27 cellular contexts compared by ENCODE assay signal in the genomic region with DNA sequence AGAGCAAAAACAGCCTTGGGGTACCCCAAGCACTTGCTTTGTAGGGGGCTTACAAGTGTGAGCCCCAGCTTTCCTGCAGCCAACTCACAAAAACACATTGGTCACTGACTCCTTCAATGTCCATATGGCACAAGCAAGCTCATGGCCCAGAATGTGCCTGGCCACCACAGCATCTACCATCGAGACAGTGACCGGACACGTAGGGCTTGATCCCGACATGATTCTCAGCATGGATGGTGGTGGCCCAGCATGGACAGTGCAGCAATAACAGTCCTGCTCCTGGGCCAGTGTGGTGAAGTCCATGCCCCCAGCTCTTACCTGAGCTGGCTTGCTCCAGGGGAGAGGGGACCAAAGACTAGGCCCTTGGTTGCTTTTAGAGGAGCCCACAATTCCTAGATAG.
"Had no signal": no experiment of that assay in that cellular context is flagged by ENCODE, and none has a peak within 500 bp of the region (broad histone marks: within the 10 kb centered on the region; RNA-seq: fewer than 3 reads in every experiment).

No MANE protein-coding gene starts in this region.

- H3K9me3 Mint-ChIP-seq: activated CD4-positive, alpha-beta memory T cell treated with anti-CD3 and anti-CD28 coated beads for 36 hours; activated CD4-positive, alpha-beta T cell treated with anti-CD3 and anti-CD28 coated beads, Interleukin-2, amount 10 ng/mL, durations not matched to agents 7 days and 5 days; activated naive CD4-positive, alpha-beta T cell treated with anti-CD3 and anti-CD28 coated beads, Interleukin-2, amount 50 U/mL, for 72 hours; activated naive CD8-positive, alpha-beta T cell treated with anti-CD3 and anti-CD28 coated beads, Interleukin-2, amount 50 U/mL, for 24 hours; activated T-cell treated with anti-CD3 and anti-CD28 coated beads, Interleukin-2, amount 50 U/mL, for 4 hours; brain; T-cell had no signal

- H3K27me3 ChIP-seq: MG63, Peyer's patch had no signal

- ATAC-seq: activated naive CD4-positive, alpha-beta T cell treated with anti-CD3 and anti-CD28 coated beads, Interleukin-2, amount 50 U/mL, for 72 hours; activated naive CD8-positive, alpha-beta T cell treated with anti-CD3 and anti-CD28 coated beads, Interleukin-2, amount 50 U/mL, for 24 hours; activated T-cell treated with anti-CD3 and anti-CD28 coated beads, Interleukin-2, amount 50 U/mL, for 4 hours; T-cell had no signal

- H3K9me3 ChIP-seq: MG63, Peyer's patch had no signal

- H3K4me3 ChIP-seq: MG63, Peyer's patch had no signal

- H3K4me3 Mint-ChIP-seq: activated CD4-positive, alpha-beta memory T cell treated with anti-CD3 and anti-CD28 coated beads for 36 hours; activated CD4-positive, alpha-beta T cell treated with anti-CD3 and anti-CD28 coated beads, Interleukin-2, amount 10 ng/mL, durations not matched to agents 7 days and 5 days; activated naive CD8-positive, alpha-beta T cell treated with anti-CD3 and anti-CD28 coated beads, Interleukin-2, amount 50 U/mL, for 24 hours; activated T-cell treated with anti-CD3 and anti-CD28 coated beads, Interleukin-2, amount 50 U/mL, for 4 hours; brain; T-cell had no signal

- H3K27ac Mint-ChIP-seq: activated CD4-positive, alpha-beta memory T cell treated with anti-CD3 and anti-CD28 coated beads for 36 hours; activated CD4-positive, alpha-beta T cell treated with anti-CD3 and anti-CD28 coated beads, Interleukin-2, amount 10 ng/mL, durations not matched to agents 7 days and 5 days; activated naive CD8-positive, alpha-beta T cell treated with anti-CD3 and anti-CD28 coated beads, Interleukin-2, amount 50 U/mL, for 24 hours; brain; T-cell had no signal

- H3K27me3 Mint-ChIP-seq: activated CD4-positive, alpha-beta memory T cell treated with anti-CD3 and anti-CD28 coated beads for 36 hours; activated CD4-positive, alpha-beta T cell treated with anti-CD3 and anti-CD28 coated beads, Interleukin-2, amount 10 ng/mL, durations not matched to agents 7 days and 5 days; activated naive CD8-positive, alpha-beta T cell treated with anti-CD3 and anti-CD28 coated beads, Interleukin-2, amount 50 U/mL, for 24 hours; T-cell had no signal

- H3K27ac ChIP-seq: Peyer's patch, VCaP had no signal

- DNase-seq: activated CD4-positive, alpha-beta memory T cell treated with anti-CD3 and anti-CD28 coated beads for 36 hours; activated CD4-positive, alpha-beta T cell treated with anti-CD3 and anti-CD28 coated beads, Interleukin-2, amount 10 ng/mL, durations not matched to agents 7 days and 5 days; activated CD4-positive, CD25-positive, alpha-beta regulatory T cell; activated CD8-positive, alpha-beta memory T cell treated with anti-CD3 and anti-CD28 coated beads for 24 hours; activated effector memory CD4-positive, alpha-beta T cell treated with anti-CD3 and anti-CD28 coated beads, Interleukin-2, amount 50 U/mL, for 16 hours; activated naive CD4-positive, alpha-beta T cell treated with Interleukin-2 at 50 U/mL for 16 hours; activated naive CD8-positive, alpha-beta T cell treated with anti-CD3 and anti-CD28 coated beads, Interleukin-2, amount 50 U/mL, for 24 hours; activated T-cell treated with anti-CD3 and anti-CD28 coated beads, Interleukin-2, amount 50 U/mL, for 4 hours; amniotic stem cell; KG1; MG63; MV-4-11; NCI-H1092 treated with DMSO at 0.1 percent for 48 hours; NCI-H1417 treated with DMSO at 0.1 percent for 48 hours; NCI-H1694; NCI-H2029; NCI-H2107; NCI-H345; NCI-H510A; NCI-H526 treated with DMSO at 0.1 percent for 48 hours; NCI-H82; SIG-M5; T-cell had no signal
